In genomic region chr2:192254444-192254843, GRCh38 we compare ENCODE assay signal across 20 cellular contexts. TPM values are rescaled to one million over a fixed set of nuclear protein-coding genes. Genes with fewer than 3 reads are reported as not detected.
DNase-seq lines count a peak whose midpoint lies in the region; ATAC-seq and TF ChIP-seq lines count a peak whose summit lies in the region.
"Had no signal": no experiment of that assay in that cellular context is flagged by ENCODE, and none has a peak within 500 bp of the region (broad histone marks: within the 10 kb centered on the region; RNA-seq: fewer than 3 reads in every experiment).

No MANE protein-coding gene starts in this region.

- no peak overlapping the region for H3K27ac Mint-ChIP-seq in endodermal cell

- no peaks in the 10 kb centered on the region for H3K9me3 Mint-ChIP-seq in endodermal cell

- H3K4me3 ChIP-seq in endodermal cell (ENCODE audit: low read length) (no peak overlapping the region), heart right ventricle (no peak overlapping the region), hepatocyte (no peak overlapping the region)
- H3K4me3 ChIP-seq: A549, GM23248 had no signal

- peak overlapping the region; percentile 38 for H3K27ac ChIP-seq in endodermal cell (ENCODE audit: low read depth, low read length)
- H3K27ac ChIP-seq in heart right ventricle: no peak overlapping the region
- no peak overlapping the region for H3K27ac ChIP-seq in hepatocyte
- H3K27ac ChIP-seq: A549, C4-2B, GM23248 had no signal

- no peaks in the 10 kb centered on the region for H3K9me2 ChIP-seq in hepatocyte (replicated peaks; ENCODE audit: insufficient read depth)

- no peaks in the 10 kb centered on the region for H3K36me3 ChIP-seq in endodermal cell (ENCODE audit: control insufficient read depth, insufficient read depth, low read length)
- H3K36me3 ChIP-seq in heart right ventricle: no peaks in the 10 kb centered on the region
- no peaks in the 10 kb centered on the region for H3K36me3 ChIP-seq in hepatocyte (replicated peaks; ENCODE audit: insufficient read depth, low read depth)

- no peak overlapping the region for H3K9ac ChIP-seq in endodermal cell (ENCODE audit: extremely low read depth, low read length, poor library complexity, severe bottlenecking)
- H3K9ac ChIP-seq: GM23248 had no signal

- intact Hi-C loops in heart right ventricle (cut with DNase I): no loop called here

- DNase-seq in NCI-H69 (lab: John Stamatoyannopoulos, UW) (peak; percentile 7), endodermal cell (no peak), midbrain (lab: John Stamatoyannopoulos, UW) (peak; percentile 61), putamen (ENCODE audit: low spot score) (peak; percentile 57), NCI-H446 (lab: John Stamatoyannopoulos, UW) (no peak), heart right ventricle (no peak), hepatocyte (ENCODE audit: low spot score) (no peak)
- DNase-seq: COR-L47, GF-D8, GM23248, KBM-7, NCI-H1436, NCI-H2029, NCI-H2171 treated with DMSO at 0.1 percent for 48 hours, NCI-H510A treated with DMSO at 0.1 percent for 48 hours had no signal

- H3K4me1 Mint-ChIP-seq in endodermal cell: peaks cover 11% of the 10 kb centered on the region

- TF ChIP-seq CTCF in endodermal cell (conservative IDR thresholded peaks at IDR 0.05): no peak
- no peak for TF ChIP-seq CTCF in heart right ventricle (IDR thresholded peaks at IDR 0.05)
- TF ChIP-seq CTCF in hepatocyte (IDR thresholded peaks at IDR 0.05; ENCODE audit: poor library complexity): no peak

- H3K4me1 ChIP-seq in endodermal cell (ENCODE audit: control insufficient read depth, insufficient read depth, low read length) (peaks cover 7% of the 10 kb centered on the region), heart right ventricle (peaks cover 0 to 3% (median 0%) of the 10 kb centered on the region in 9 donors), hepatocyte (ENCODE audit: insufficient read depth) (no peaks in the 10 kb centered on the region)
- H3K4me1 ChIP-seq: A549 had no signal

- ATAC-seq in heart right ventricle (no peak), GM18868 (IDR thresholded peaks at IDR 0.05; ENCODE audit: unreplicated experiment) (no peak)
- ATAC-seq: A549, Panc1 had no signal

- no peaks in the 10 kb centered on the region for H4K20me1 ChIP-seq in hepatocyte (ENCODE audit: insufficient read depth, poor library complexity, severe bottlenecking)

- H3K27me3 Mint-ChIP-seq in endodermal cell (ENCODE audit: insufficient read depth): no peaks in the 10 kb centered on the region

- WGBS in endodermal cell (ENCODE audit: insufficient coverage in 1 of 2, insufficient read length in 1 of 2), 2 experiments: 89 to 94% methylated on average over 2 to 3 of the region's 3 CpGs
- 79% methylated on average over 3 of the region's 3 CpGs for WGBS in heart right ventricle, 2 donors
- whole genome bisulfite sequencing in hepatocyte (ENCODE audit: low lambda C conversion rate, missing lambda C conversion rate): 86% methylated on average over 3 of the region's 3 CpGs

- no peak overlapping the region for H3K4me3 Mint-ChIP-seq in endodermal cell

- H3K4me2 ChIP-seq in hepatocyte: no peak overlapping the region
- H3K4me2 ChIP-seq: A549 had no signal

- H3K27me3 ChIP-seq in endodermal cell (ENCODE audit: control insufficient read depth, insufficient read depth, low read length, poor library complexity, severe bottlenecking) (no peaks in the 10 kb centered on the region), heart right ventricle (no peaks in the 10 kb centered on the region), hepatocyte (no peaks in the 10 kb centered on the region)

- no peaks in the 10 kb centered on the region for H3K36me3 Mint-ChIP-seq in endodermal cell (ENCODE audit: low read depth)

- H3K9me3 ChIP-seq in endodermal cell (ENCODE audit: control insufficient read depth, low read length) (peaks cover under 1% of the 10 kb centered on the region), heart right ventricle (no peaks in the 10 kb centered on the region), hepatocyte (ENCODE audit: low read depth) (no peaks in the 10 kb centered on the region)
- H3K9me3 ChIP-seq: A549 had no signal

- H3K79me2 ChIP-seq in hepatocyte: no peaks in the 10 kb centered on the region

- no peak overlapping the region for H2AFZ ChIP-seq in hepatocyte
- H2AFZ ChIP-seq: GM23248 had no signal

RNA-seq across cellular contexts. Expression of gene TMEFF2, which starts 59.7 kb away (rescaled TPM):
- total RNA-seq in endodermal cell (under 1 TPM in 1 of 2 donors, not detected in 1; 0.09 TPM), heart right ventricle (under 1 TPM in 3 of 10 donors, not detected in 7; 0.09 to 0.41 (median 0.17) TPM), hepatocyte (0.43 and 0.68 TPM in 2 replicates)
- polyA plus RNA-seq in endodermal cell (2013, experiment 1 of 2): 3.0 TPM
- 2.6 TPM for polyA plus RNA-seq in endodermal cell (2013, experiment 2 of 2)
- polyA plus RNA-seq in heart right ventricle (under 1 TPM in 1 of 2 donors, not detected in 1; 0.16 TPM), hepatocyte (0.68 and 1.8 TPM in 2 replicates)
- total RNA-seq: Daoy, GM23248 had no signal

Comparison
In these comparisons a context has a peak if more than half of its experiments do, and no peak if none do; other contexts are left out.
1. DNase-seq: peak in NCI-H69 (single experiment), midbrain (single experiment) and putamen (single experiment); none in endodermal cell (single experiment), NCI-H446 (0 of 2), heart right ventricle (0 of 2) and hepatocyte (single experiment).